Comparison of ENCODE assay signal across 30 cellular contexts in the genomic region with DNA sequence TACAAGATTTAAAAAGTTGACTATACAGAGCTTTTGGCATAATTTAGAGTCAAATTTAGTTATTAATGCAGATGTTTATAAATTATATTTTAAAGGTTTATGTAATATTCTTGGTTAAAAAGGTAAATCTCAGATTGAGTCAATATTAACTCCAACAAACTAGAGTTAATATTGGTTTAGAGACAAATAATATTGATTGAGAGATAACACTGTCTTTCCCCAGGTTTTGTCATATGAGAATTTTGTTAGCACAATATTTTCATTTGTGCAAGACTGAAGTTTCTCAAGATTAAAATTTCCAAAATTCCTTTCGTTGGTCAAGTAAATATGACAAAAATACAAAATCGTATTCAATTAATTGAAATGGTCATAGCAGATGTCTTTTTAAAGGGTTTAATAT. TPM values are rescaled to one million over a fixed set of nuclear protein-coding genes. Genes with fewer than 3 reads are reported as not detected.
"Had no signal": no experiment of that assay in that cellular context is flagged by ENCODE, and none has a peak within 500 bp of the region (broad histone marks: within the 10 kb centered on the region; RNA-seq: fewer than 3 reads in every experiment).

No MANE protein-coding gene starts in this region.

- FAIRE-seq: urothelium cell line had no signal

- H3K79me2 ChIP-seq: parathyroid adenoma had no signal

- H3K4me2 ChIP-seq: neural progenitor cell had no signal

- H3K36me3 ChIP-seq: neural progenitor cell, ovary, stomach, thoracic aorta, thyroid gland, tibial nerve, upper lobe of left lung, vagina had no signal

- H3K9me3 ChIP-seq: ovary, psoas muscle, stomach, thoracic aorta, thyroid gland, tibial nerve, upper lobe of left lung, vagina had no signal

- H2AFZ ChIP-seq: neural progenitor cell, parathyroid adenoma had no signal

- H3K27ac ChIP-seq: neural progenitor cell, ovary, parathyroid adenoma, psoas muscle, skin epidermis, stomach, thoracic aorta, thyroid gland, tibial nerve, upper lobe of left lung, vagina had no signal

- H3K4me3 ChIP-seq: neural progenitor cell, ovary, psoas muscle, skin epidermis, stomach, thoracic aorta, thyroid gland, tibial nerve, upper lobe of left lung, vagina had no signal

- ATAC-seq: natural killer cell; psoas muscle; right cardiac atrium; sciatic nerve; stimulated activated effector memory CD8-positive, alpha-beta T cell treated with anti-CD3 and anti-CD28 coated beads, Interleukin-12 subunit alpha, Interleukin-12 subunit beta, amount 100 ng/mL, for 72 hours; stimulated activated naive B cell treated with anti-CD40 and anti-IgM and Interleukin-4, amounts not matched to agents 10 μg/mL and 1 μg/mL and 100 μg/mL, for 72 hours had no signal

- DNase-seq: natural killer cell; occipital lobe; ovary; posterior cingulate gyrus; psoas muscle; right cardiac atrium; stimulated activated CD4-positive, alpha-beta T cell treated with anti-CD3 and anti-CD28 coated beads, Interleukin-15, amount 100 ng/mL, for 24 hours; stimulated activated CD4-positive, alpha-beta T cell treated with anti-CD3 and anti-CD28 coated beads, Interleukin-2, amount 100 ng/mL, for 24 hours; stimulated activated CD4-positive, alpha-beta T cell treated with anti-CD3 and anti-CD28 coated beads, Interleukin-2, amount 100 ng/mL, for 48 hours; stimulated activated CD4-positive, alpha-beta T cell treated with anti-CD3 and anti-CD28 coated beads, Interleukin-4, amount 100 ng/mL, for 24 hours; stimulated activated naive B cell treated with anti-CD40 and anti-IgM and Interleukin-4, amounts not matched to agents 10 μg/mL and 1 μg/mL and 100 μg/mL, for 72 hours; stimulated activated naive CD4-positive, alpha-beta T cell treated with Interleukin-2 at 50 U/mL for 16 hours; stomach; thyroid gland; trophoblast cell; upper lobe of left lung had no signal

- H3K9ac ChIP-seq: neural progenitor cell, parathyroid adenoma had no signal

- H3K4me1 ChIP-seq: parathyroid adenoma, psoas muscle, stomach, thyroid gland, tibial nerve, upper lobe of left lung, vagina had no signal

- H3K27me3 ChIP-seq: neural progenitor cell, ovary, stomach, thyroid gland, tibial nerve, upper lobe of left lung, vagina had no signal

RNA-seq across cellular contexts. Expression of gene AKR1D1, which starts 12.9 kb away (rescaled TPM):
- total RNA-seq: natural killer cell, occipital lobe, osteoblast, ovary, psoas muscle, renal cortical epithelial cell, right cardiac atrium, sciatic nerve, stomach, temporal lobe, thoracic aorta, thyroid gland, tibial nerve, ureter, vagina had no signal
- polyA plus RNA-seq: neural cell, ovary, psoas muscle, right cardiac atrium, stomach had no signal
